In the genomic region with DNA sequence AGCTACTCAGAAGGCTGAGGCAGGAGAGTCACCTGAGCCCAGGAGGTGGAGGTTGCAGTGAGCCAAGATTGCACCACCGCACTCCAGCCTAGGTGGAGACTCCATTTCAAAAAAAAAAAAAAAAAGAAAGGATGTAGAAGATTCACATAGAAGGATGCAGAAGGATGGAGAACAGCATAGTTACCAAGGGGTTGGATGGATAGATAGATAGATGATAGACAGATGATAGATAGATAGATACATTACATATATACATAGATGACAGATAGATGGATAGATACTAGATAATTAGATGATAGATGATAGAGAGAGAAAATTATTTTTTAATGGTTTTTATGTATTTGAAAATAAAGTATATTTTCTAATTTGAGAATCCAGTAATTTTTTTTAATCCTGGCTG, we compare ENCODE assay signal across 27 cellular contexts.
"Had no signal": no experiment of that assay in that cellular context is flagged by ENCODE, and none has a peak within 500 bp of the region (broad histone marks: within the 10 kb centered on the region; RNA-seq: fewer than 3 reads in every experiment).

No MANE protein-coding gene starts in this region.

- H3K36me3 Mint-ChIP-seq: mesothelial cell of epicardium had no signal

- H3K27ac Mint-ChIP-seq: dendritic cell treated with granulocyte-macrophage colony-stimulating factor and Interleukin-4, amounts not matched to agents 40 ng/mL and 50 ng/mL, for 4 days; effector memory CD8-positive, alpha-beta T cell; immature natural killer cell; naive thymus-derived CD8-positive, alpha-beta T cell had no signal

- H3K4me1 Mint-ChIP-seq: immature natural killer cell had no signal

- H3K4me3 Mint-ChIP-seq: dendritic cell treated with granulocyte-macrophage colony-stimulating factor and Interleukin-4, amounts not matched to agents 40 ng/mL and 50 ng/mL, for 4 days; effector memory CD8-positive, alpha-beta T cell; endodermal cell; immature natural killer cell; mesothelial cell of epicardium; naive B cell; naive thymus-derived CD8-positive, alpha-beta T cell had no signal

- DNase-seq: colonic mucosa; cortex of kidney; effector CD8-positive, alpha-beta T cell; effector memory CD8-positive, alpha-beta T cell; erythroblast; esophagus squamous epithelium; foreskin fibroblast; foreskin melanocyte; heart left ventricle; hypothalamus; immature natural killer cell; islet precursor cell; kidney; kidney glomerular epithelial cell; left colon; left ventricle myocardium inferior; lower lobe of right lung; mesenchymal stem cell; mucosa of descending colon; naive B cell; naive thymus-derived CD8-positive, alpha-beta T cell had no signal

- H3K27me3 Mint-ChIP-seq: dendritic cell treated with granulocyte-macrophage colony-stimulating factor and Interleukin-4, amounts not matched to agents 40 ng/mL and 50 ng/mL, for 4 days had no signal

- ATAC-seq: effector memory CD8-positive, alpha-beta T cell; esophagus mucosa; gastroesophageal sphincter; heart left ventricle; left lobe of liver; naive thymus-derived CD8-positive, alpha-beta T cell had no signal
